ENCODE assay signal across 27 cellular contexts in the genomic region with DNA sequence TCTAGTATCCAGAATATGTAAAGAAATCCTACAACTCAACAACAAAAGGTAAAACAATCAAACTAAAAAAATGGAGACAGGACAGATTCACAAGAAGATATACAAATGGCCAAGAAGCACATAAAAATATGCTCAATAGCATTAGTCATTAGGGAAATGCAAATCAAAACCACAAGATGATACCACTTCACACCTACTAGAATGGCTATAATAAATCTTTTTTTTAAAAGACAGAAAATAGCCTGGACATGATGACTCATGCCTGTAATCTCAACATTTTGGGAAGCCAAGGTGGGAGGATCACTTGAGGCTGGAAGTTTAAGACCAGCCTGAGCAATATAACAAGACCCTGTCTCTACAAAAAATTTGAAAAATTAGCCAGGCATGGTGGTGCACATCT. TPM values are rescaled to one million over a fixed set of nuclear protein-coding genes. Genes with fewer than 3 reads are reported as not detected.
DNase-seq lines count a peak whose midpoint lies in the region; FAIRE-seq and TF ChIP-seq lines count a peak whose summit lies in the region.
"Had no signal": no experiment of that assay in that cellular context is flagged by ENCODE, and none has a peak within 500 bp of the region (broad histone marks: within the 10 kb centered on the region; RNA-seq: fewer than 3 reads in every experiment).

No MANE protein-coding gene starts in this region.

- no peaks in the 10 kb centered on the region for H3F3A ChIP-seq in SK-N-SH (replicated peaks; ENCODE audit: insufficient read depth)

- peaks cover 7% of the 10 kb centered on the region for H3K9me3 Mint-ChIP-seq in MCF 10A (ENCODE audit: unreplicated experiment)
- peaks cover 2% of the 10 kb centered on the region for H3K9me3 Mint-ChIP-seq in activated CD4-positive, alpha-beta T cell treated with anti-CD3 and anti-CD28 coated beads, Interleukin-2, amount 10 ng/mL, durations not matched to agents 7 days and 5 days

- H3K9me2 ChIP-seq in SK-N-SH, result no peaks in the 10 kb centered on the region

- no peaks in the 10 kb centered on the region for H4K20me1 ChIP-seq in SK-N-SH (ENCODE audit: insufficient read depth)

- no peaks in the 10 kb centered on the region for H3K4me1 Mint-ChIP-seq in MCF 10A (ENCODE audit: insufficient read depth, unreplicated experiment)
- H3K4me1 Mint-ChIP-seq in activated CD4-positive, alpha-beta T cell treated with anti-CD3 and anti-CD28 coated beads, Interleukin-2, amount 10 ng/mL, durations not matched to agents 7 days and 5 days, result no peaks in the 10 kb centered on the region
- H3K4me1 Mint-ChIP-seq: B cell, CD14-positive monocyte, IgD-negative memory B cell had no signal

- H3K27ac ChIP-seq in breast epithelium, result no peak overlapping the region
- no peak overlapping the region for H3K27ac ChIP-seq in SK-N-SH (ENCODE audit: low read depth in 2 of 2, low read length in 1 of 2)
- H3K27ac ChIP-seq: GM23248, SJSA1 had no signal

- H3K4me3 ChIP-seq in breast epithelium (no peak overlapping the region), bronchial epithelial cell (ENCODE audit: low read depth, low read length) (no peak overlapping the region), SK-N-SH (ENCODE audit: low read depth in 2 of 2, low read length in 1 of 2) (no peak overlapping the region)
- H3K4me3 ChIP-seq: GM23248, SJSA1 had no signal

- H3K4me3 Mint-ChIP-seq in MCF 10A (ENCODE audit: unreplicated experiment), result no peak overlapping the region
- H3K4me3 Mint-ChIP-seq in activated CD4-positive, alpha-beta T cell treated with anti-CD3 and anti-CD28 coated beads, Interleukin-2, amount 10 ng/mL, durations not matched to agents 7 days and 5 days, result no peak overlapping the region
- H3K4me3 Mint-ChIP-seq: B cell, CD14-positive monocyte, H9, IgD-negative memory B cell had no signal

- POLR2A ChIA-PET in MCF 10A (lab: Yijun Ruan, JAX) (no interaction called here), SK-N-SH (lab: Yijun Ruan, JAX) (no interaction called here)
- POLR2A ChIA-PET in activated CD4-positive, alpha-beta T cell treated with anti-CD3 and anti-CD28 coated beads, Interleukin-2, amount 10 ng/mL, durations not matched to agents 7 days and 5 days (lab: Charles Lee), result no interaction called here

- peaks cover 64% of the 10 kb centered on the region for H3K27me3 Mint-ChIP-seq in MCF 10A (ENCODE audit: insufficient read depth, unreplicated experiment)
- H3K27me3 Mint-ChIP-seq in activated CD4-positive, alpha-beta T cell treated with anti-CD3 and anti-CD28 coated beads, Interleukin-2, amount 10 ng/mL, durations not matched to agents 7 days and 5 days, result peaks cover 19% of the 10 kb centered on the region

- H3K4me1 ChIP-seq in breast epithelium, result no peaks in the 10 kb centered on the region
- H3K4me1 ChIP-seq in SK-N-SH (ENCODE audit: control insufficient read depth in 1 of 2, insufficient read depth in 2 of 2, low read depth in 1 of 2, low read length in 1 of 2), result no peaks in the 10 kb centered on the region
- H3K4me1 ChIP-seq: SJSA1 had no signal

- H3K27me3 ChIP-seq in breast epithelium (no peaks in the 10 kb centered on the region), bronchial epithelial cell (ENCODE audit: control insufficient read depth, insufficient read depth, low read length) (no peaks in the 10 kb centered on the region), SK-N-SH (ENCODE audit: insufficient read depth) (no peaks in the 10 kb centered on the region; the same call in 1 of the 2 replicates)

- no peak for TF ChIP-seq EP300 in SK-N-SH (IDR thresholded peaks at IDR 0.05; ENCODE audit: borderline replicate concordance in 1 of 2, low read depth in 1 of 2, low read length in 1 of 2)

- intact Hi-C loops in MCF 10A (cut with micrococcal nuclease) (no loop called here), breast epithelium (cut with DNase I; ENCODE audit: low total_unique reads) (no loop called here)

- H3K36me3 ChIP-seq in breast epithelium (no peaks in the 10 kb centered on the region), bronchial epithelial cell (ENCODE audit: control insufficient read depth, insufficient read depth, low read length) (no peaks in the 10 kb centered on the region), SK-N-SH (replicated peaks in 1 of 2; ENCODE audit: control insufficient read depth in 1 of 2, insufficient read depth in 2 of 2, low read length in 1 of 2) (no peaks in the 10 kb centered on the region)
- H3K36me3 ChIP-seq: SJSA1 had no signal

- H3K79me2 ChIP-seq in SK-N-SH (ENCODE audit: insufficient read depth), result no peaks in the 10 kb centered on the region

- TF ChIP-seq POLR2A in breast epithelium (IDR thresholded peaks at IDR 0.05), result no peak

- no peak overlapping the region for H3K27ac Mint-ChIP-seq in MCF 10A (ENCODE audit: low read depth, unreplicated experiment)
- H3K27ac Mint-ChIP-seq in activated CD4-positive, alpha-beta T cell treated with anti-CD3 and anti-CD28 coated beads, Interleukin-2, amount 10 ng/mL, durations not matched to agents 7 days and 5 days, result no peak overlapping the region
- H3K27ac Mint-ChIP-seq: B cell, CD14-positive monocyte, H9, IgD-negative memory B cell had no signal

- TF ChIP-seq RAD21 in SK-N-SH (IDR thresholded peaks at IDR 0.05; ENCODE audit: low read length), result no peak

- H3K9me3 ChIP-seq in breast epithelium (peaks cover 0 to 5% of the 10 kb centered on the region in 2 donors), SK-N-SH (peaks cover 4% of the 10 kb centered on the region; the same call in 1 of the 2 replicates)

- peak; percentile 29 for DNase-seq in MCF 10A (ENCODE audit: unreplicated experiment)
- no peak for DNase-seq in breast epithelium (ENCODE audit: low spot score in 2 of 2)
- peak; percentile 74 for DNase-seq in NCI-H226
- peak; percentile 55 for DNase-seq in bronchial epithelial cell (ENCODE audit: low read depth)
- DNase-seq in kidney tubule cell (ENCODE audit: low spot score), result peak; percentile 2
- no peak for DNase-seq in activated CD4-positive, alpha-beta T cell treated with anti-CD3 and anti-CD28 coated beads, Interleukin-2, amount 10 ng/mL, durations not matched to agents 7 days and 5 days
- DNase-seq in SK-N-SH, result no peak
- DNase-seq in NCI-H1694 (lab: John Stamatoyannopoulos, UW), result no peak
- DNase-seq: 8988T, DMS53, GM23248, H9, Kasumi-1, MM.1S, NCI-H1092 treated with DMSO at 0.1 percent for 48 hours, NCI-H1436 treated with DMSO at 0.1 percent for 48 hours, NCI-H2029, NCI-H345, NCI-H524 treated with DMSO at 0.1 percent for 48 hours, OCI-M1 had no signal

- CTCF ChIA-PET in MCF 10A (lab: Yijun Ruan, JAX) (no interaction called here), SK-N-SH (lab: Yijun Ruan, JAX) (no interaction called here)
- CTCF ChIA-PET in activated CD4-positive, alpha-beta T cell treated with anti-CD3 and anti-CD28 coated beads, Interleukin-2, amount 10 ng/mL, durations not matched to agents 7 days and 5 days (lab: Charles Lee), result no interaction called here

- no peak for FAIRE-seq in bronchial epithelial cell (lab: Jason Lieb, UNC)
- FAIRE-seq: D721Med, GM12891, RCC 7860 had no signal

- BruUV-seq in MCF 10A (replicated peaks; lab: Mats Ljungman, UMichigan), result no TSS peak

- H3K36me3 Mint-ChIP-seq in MCF 10A (ENCODE audit: insufficient read depth, unreplicated experiment), result no peaks in the 10 kb centered on the region
- H3K36me3 Mint-ChIP-seq in activated CD4-positive, alpha-beta T cell treated with anti-CD3 and anti-CD28 coated beads, Interleukin-2, amount 10 ng/mL, durations not matched to agents 7 days and 5 days (ENCODE audit: low read depth), result no peaks in the 10 kb centered on the region
- H3K36me3 Mint-ChIP-seq: CD14-positive monocyte had no signal

- TF ChIP-seq CTCF in MCF 10A (IDR thresholded peaks at IDR 0.05; ENCODE audit: unreplicated experiment), result no peak
- no peak for TF ChIP-seq CTCF in breast epithelium (IDR thresholded peaks at IDR 0.05)
- TF ChIP-seq CTCF in bronchial epithelial cell (IDR thresholded peaks at IDR 0.05; ENCODE audit: insufficient read depth, low read length, severe bottlenecking), result no peak
- TF ChIP-seq CTCF in SK-N-SH (IDR thresholded peaks at IDR 0.05), result no peak

- H3K4me2 ChIP-seq in SK-N-SH, result no peak overlapping the region

- no peak overlapping the region for H3K9ac ChIP-seq in SK-N-SH
- H3K9ac ChIP-seq: GM23248 had no signal

- no peak overlapping the region for H2AFZ ChIP-seq in SK-N-SH (ENCODE audit: low read depth)
- H2AFZ ChIP-seq: GM23248 had no signal

TF ChIP-seq in SK-N-SH, 30 proteins besides CTCF, POLR2A, EP300 and RAD21 (continues in another document):
- TF ChIP-seq CHD2 (IDR thresholded peaks at IDR 0.05; ENCODE audit: low read length, partially characterized antibody), result no peak
- TF ChIP-seq, protein P1, sequence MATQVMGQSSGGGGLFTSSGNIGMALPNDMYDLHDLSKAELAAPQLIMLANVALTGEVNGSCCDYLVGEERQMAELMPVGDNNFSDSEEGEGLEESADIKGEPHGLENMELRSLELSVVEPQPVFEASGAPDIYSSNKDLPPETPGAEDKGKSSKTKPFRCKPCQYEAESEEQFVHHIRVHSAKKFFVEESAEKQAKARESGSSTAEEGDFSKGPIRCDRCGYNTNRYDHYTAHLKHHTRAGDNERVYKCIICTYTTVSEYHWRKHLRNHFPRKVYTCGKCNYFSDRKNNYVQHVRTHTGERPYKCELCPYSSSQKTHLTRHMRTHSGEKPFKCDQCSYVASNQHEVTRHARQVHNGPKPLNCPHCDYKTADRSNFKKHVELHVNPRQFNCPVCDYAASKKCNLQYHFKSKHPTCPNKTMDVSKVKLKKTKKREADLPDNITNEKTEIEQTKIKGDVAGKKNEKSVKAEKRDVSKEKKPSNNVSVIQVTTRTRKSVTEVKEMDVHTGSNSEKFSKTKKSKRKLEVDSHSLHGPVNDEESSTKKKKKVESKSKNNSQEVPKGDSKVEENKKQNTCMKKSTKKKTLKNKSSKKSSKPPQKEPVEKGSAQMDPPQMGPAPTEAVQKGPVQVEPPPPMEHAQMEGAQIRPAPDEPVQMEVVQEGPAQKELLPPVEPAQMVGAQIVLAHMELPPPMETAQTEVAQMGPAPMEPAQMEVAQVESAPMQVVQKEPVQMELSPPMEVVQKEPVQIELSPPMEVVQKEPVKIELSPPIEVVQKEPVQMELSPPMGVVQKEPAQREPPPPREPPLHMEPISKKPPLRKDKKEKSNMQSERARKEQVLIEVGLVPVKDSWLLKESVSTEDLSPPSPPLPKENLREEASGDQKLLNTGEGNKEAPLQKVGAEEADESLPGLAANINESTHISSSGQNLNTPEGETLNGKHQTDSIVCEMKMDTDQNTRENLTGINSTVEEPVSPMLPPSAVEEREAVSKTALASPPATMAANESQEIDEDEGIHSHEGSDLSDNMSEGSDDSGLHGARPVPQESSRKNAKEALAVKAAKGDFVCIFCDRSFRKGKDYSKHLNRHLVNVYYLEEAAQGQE (IDR thresholded peaks at IDR 0.05; ENCODE audit: low read depth, low read length), result no peak

RNA-seq across cellular contexts. Expression of a gene that starts 27.9 kb away (rescaled TPM):
- total RNA-seq in MCF 10A (2022), result 102 and 126 TPM in 2 replicates
- 10 to 100 TPM; 52.1 to 59.4 (median 53.1) TPM for total RNA-seq in breast epithelium
- total RNA-seq in bronchial epithelial cell, result 62.1 and 99.5 TPM in 2 replicates
- total RNA-seq in activated CD4-positive, alpha-beta T cell treated with anti-CD3 and anti-CD28 coated beads, Interleukin-2, amount 10 ng/mL, durations not matched to agents 7 days and 5 days, result 10 to 100 TPM; 47.4 to 49.2 TPM
- polyA plus RNA-seq in SK-N-SH (2012; rRNA removed), result 97.1 and 119 TPM in 2 replicates
- 135 and 141 TPM in 2 replicates for polyA plus RNA-seq in SK-N-SH (2012; cell fraction: cytosol; rRNA removed)
- polyA plus RNA-seq in SK-N-SH (2012; cell fraction: nucleus; rRNA removed), result 25.0 and 44.7 TPM in 2 replicates

Comparison
In these comparisons a context has a peak if more than half of its experiments do, and no peak if none do; other contexts are left out.
1. DNase-seq: peak in MCF 10A (single experiment), NCI-H226 (single experiment), bronchial epithelial cell (single experiment) and kidney tubule cell (single experiment); none in breast epithelium (0 of 2), activated CD4-positive, alpha-beta T cell treated with anti-CD3 and anti-CD28 coated beads, Interleukin-2, amount 10 ng/mL, durations not matched to agents 7 days and 5 days (single experiment), SK-N-SH (single experiment) and NCI-H1694 (single experiment).